In the genomic region with DNA sequence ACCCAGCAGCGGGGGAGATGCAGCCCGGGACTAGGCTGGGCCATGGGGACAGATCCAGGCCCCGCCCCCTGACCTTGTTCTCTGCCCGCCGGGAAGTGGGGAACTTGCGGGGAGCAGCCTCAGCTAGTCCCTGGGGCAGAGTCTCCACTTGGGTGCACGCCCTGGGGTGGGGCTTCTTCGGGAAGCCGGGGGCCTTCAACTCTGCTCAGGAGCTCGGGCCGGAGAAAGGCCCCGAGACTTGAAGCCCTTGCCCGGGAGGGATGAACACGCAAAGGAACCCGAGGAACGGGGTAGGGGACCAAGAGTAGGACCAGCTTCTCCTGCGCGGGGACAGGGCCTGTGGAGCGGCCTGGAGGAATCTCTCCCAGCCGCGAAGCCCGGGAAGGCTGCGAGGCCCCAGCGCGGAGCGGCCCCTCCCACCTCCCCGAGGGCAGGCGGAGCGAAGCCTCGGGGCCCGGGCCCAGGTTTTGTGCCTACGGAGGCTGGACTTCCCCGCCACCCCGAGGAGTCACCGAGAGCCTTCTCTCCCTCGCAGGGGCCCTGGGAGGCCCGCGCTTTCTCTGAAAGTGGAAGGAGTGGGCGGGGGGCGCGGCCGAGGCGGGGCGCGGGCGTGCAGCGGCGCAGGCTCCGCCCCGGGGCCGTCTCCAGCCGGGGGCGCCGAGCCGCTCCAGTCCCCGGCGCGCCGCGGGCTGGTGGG, we compare ENCODE assay signal across 8 cellular contexts. TPM values are rescaled to one million over a fixed set of nuclear protein-coding genes. Genes with fewer than 3 reads are reported as not detected.
DNase-seq lines count a peak whose midpoint lies in the region; ATAC-seq and TF ChIP-seq lines count a peak whose summit lies in the region.

A gene (plus strand): TSS at position 670 of the 697 bp plus-strand sequence. CDS start 54 bp downstream, outside the sequence.

- intact Hi-C loops in activated CD8-positive, alpha-beta T cell treated with anti-CD3 and anti-CD28 coated beads for 36 hours (cut with micrococcal nuclease) = no loop called here

- DNase-seq in AG08396 (ENCODE audit: low spot score) (peak; percentile 83), NCI-H510A treated with DMSO at 0.1 percent for 48 hours (lab: John Stamatoyannopoulos, UW) (peak; percentile 76), midbrain (lab: John Stamatoyannopoulos, UW) (peak; percentile 47)
- DNase-seq in activated CD8-positive, alpha-beta T cell treated with anti-CD3 and anti-CD28 coated beads for 36 hours = peak; percentile 95
- DNase-seq in effector CD8-positive, alpha-beta T cell (lab: John Stamatoyannopoulos, UW) = peak; percentile 78
- DNase-seq in stimulated activated CD8-positive, alpha-beta memory T cell treated with anti-CD3 and anti-CD28 coated beads, Interleukin-2, amount 100 ng/mL, for 1 hour (ENCODE audit: low read depth in 2 of 2) = peak; percentile 55 to 75

- POLR2A ChIA-PET in activated CD8-positive, alpha-beta T cell treated with anti-CD3 and anti-CD28 coated beads for 36 hours (lab: Charles Lee) = interaction anchor here (0.6 to 1.7 kb wide), 7 partner anchors 9 to 281 kb away, joined by 3 to 9 read pairs (median 4); a partner anchor contains a TSS

- peaks cover 41% of the 10 kb centered on the region for H3K27me3 Mint-ChIP-seq in activated CD8-positive, alpha-beta T cell treated with anti-CD3 and anti-CD28 coated beads for 36 hours

- peak within 1 kb of the TSS; percentile 68 for H3K4me3 Mint-ChIP-seq in activated CD8-positive, alpha-beta T cell treated with anti-CD3 and anti-CD28 coated beads for 36 hours

- H3K4me1 Mint-ChIP-seq in activated CD8-positive, alpha-beta T cell treated with anti-CD3 and anti-CD28 coated beads for 36 hours (ENCODE audit: low read depth) = peaks cover 36% of the 10 kb centered on the region

- CTCF ChIA-PET in activated CD8-positive, alpha-beta T cell treated with anti-CD3 and anti-CD28 coated beads for 36 hours (lab: Charles Lee) = interaction anchor here (1.6 to 1.8 kb wide), 2 partner anchors 27 to 281 kb away, joined by 4 to 11 read pairs; a partner anchor contains a TSS

- TF ChIP-seq CTCF in activated CD8-positive, alpha-beta T cell treated with anti-CD3 and anti-CD28 coated beads for 36 hours (IDR thresholded peaks at IDR 0.05) = no peak

- no peaks in the 10 kb centered on the region for H3K9me3 Mint-ChIP-seq in activated CD8-positive, alpha-beta T cell treated with anti-CD3 and anti-CD28 coated beads for 36 hours

- H3K36me3 Mint-ChIP-seq in activated CD8-positive, alpha-beta T cell treated with anti-CD3 and anti-CD28 coated beads for 36 hours (ENCODE audit: low read depth) = no peaks in the 10 kb centered on the region

- peak within 1 kb of the TSS; percentile 81 for H3K27ac Mint-ChIP-seq in activated CD8-positive, alpha-beta T cell treated with anti-CD3 and anti-CD28 coated beads for 36 hours

- ATAC-seq in GM18868 (IDR thresholded peaks at IDR 0.05; ENCODE audit: unreplicated experiment) = peak; percentile 76
- peak; percentile 57 for ATAC-seq in HG03103 (IDR thresholded peaks at IDR 0.05; ENCODE audit: low read depth, unreplicated experiment)
- peak; percentile 79 for ATAC-seq in activated CD8-positive, alpha-beta T cell treated with anti-CD3 and anti-CD28 coated beads for 36 hours

RNA-seq across cellular contexts. Expression of the gene that starts here (rescaled TPM):
- 1 to 10 TPM; 4.7 to 6.1 TPM for total RNA-seq in activated CD8-positive, alpha-beta T cell treated with anti-CD3 and anti-CD28 coated beads for 36 hours

Comparison
In these comparisons a context has a peak if more than half of its experiments do, and no peak if none do; other contexts are left out.
1. Peak in every context shown above with its lines: DNase-seq and ATAC-seq.